Comparison of ENCODE assay signal across 2 cellular contexts in genomic region chr13:45540195-45540594, GRCh38.
A peak's percentile ranks its signal among the peaks of the same experiment; 100 is the strongest.
TF ChIP-seq lines count a peak whose summit lies in the region.

No MANE protein-coding gene starts in this region.

TF ChIP-seq in GM23338, 12 proteins besides CTCF, POLR2A, EP300 and RAD21:
- no peak for TF ChIP-seq NANOG (IDR thresholded peaks at IDR 0.05; ENCODE audit: borderline replicate concordance)
- no peak for TF ChIP-seq EZH2 (IDR thresholded peaks at IDR 0.05; ENCODE audit: low read depth, unreplicated experiment)
- TF ChIP-seq POLR2AphosphoS5 (IDR thresholded peaks at IDR 0.05; ENCODE audit: low read depth) = no peak
- TF ChIP-seq ZNF462 (CRISPR knock-in tag; IDR thresholded peaks at IDR 0.05) = no peak
- no peak for TF ChIP-seq STAT1 (IDR thresholded peaks at IDR 0.05; ENCODE audit: unreplicated experiment)
- no peak for TF ChIP-seq EZH2phosphoT487 (IDR thresholded peaks at IDR 0.05; ENCODE audit: unreplicated experiment)

TF ChIP-seq in IMR-90, 13 proteins besides CTCF, POLR2A, EP300 and RAD21:
- TF ChIP-seq MAZ (IDR thresholded peaks at IDR 0.05; ENCODE audit: borderline replicate concordance, low read depth, low read length) (no peak), CHD1 (IDR thresholded peaks at IDR 0.05; ENCODE audit: low read depth, low read length) (no peak), FOS (IDR thresholded peaks at IDR 0.05; ENCODE audit: low read depth, low read length) (no peak), MAFK (IDR thresholded peaks at IDR 0.05; ENCODE audit: low read depth, low read length) (peak; percentile 89), ELK1 (IDR thresholded peaks at IDR 0.05; ENCODE audit: borderline replicate concordance, low read depth, low read length) (no peak)
